ENCODE assay signal across 30 cellular contexts in the genomic region with DNA sequence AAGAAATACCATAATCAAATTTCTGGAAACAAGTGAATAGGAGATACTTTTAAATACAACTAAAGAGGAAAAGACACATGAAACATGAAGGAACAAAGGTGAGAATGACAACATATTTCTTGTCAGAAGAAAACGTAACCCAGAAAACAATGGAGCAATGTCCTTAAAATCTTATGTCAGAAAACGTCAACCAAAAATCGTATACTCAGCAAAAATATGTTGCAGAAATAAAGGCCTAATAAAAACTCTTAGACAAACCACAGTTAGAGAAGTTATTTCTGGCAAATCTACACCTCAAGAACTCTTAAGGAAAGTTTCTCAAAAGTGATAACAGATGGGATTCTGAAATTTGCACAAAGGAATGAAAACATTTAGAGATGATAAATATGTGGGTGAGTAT.
"Had no signal": no experiment of that assay in that cellular context is flagged by ENCODE, and none has a peak within 500 bp of the region (broad histone marks: within the 10 kb centered on the region; RNA-seq: fewer than 3 reads in every experiment).

No MANE protein-coding gene starts in this region.

- DNase-seq: hypothalamus; immature natural killer cell; kidney; left colon; left lung; lower lobe of right lung; mammary epithelial cell; mesenchymal stem cell; naive thymus-derived CD8-positive, alpha-beta T cell; nucleus accumbens; pancreas; retina; right cardiac atrium; sigmoid colon; stimulated activated CD4-positive, alpha-beta T cell treated with anti-CD3 and anti-CD28 coated beads, Interleukin-1b, Interleukin-23, amount 100 ng/mL, for 48 hours; stimulated activated CD4-positive, alpha-beta T cell treated with anti-CD3 and anti-CD28 coated beads, Interleukin-2, amount 100 ng/mL, for 48 hours; stimulated activated CD4-positive, alpha-beta T cell treated with anti-CD3 and anti-CD28 coated beads, Interleukin-4, amount 100 ng/mL, for 4 hours; stimulated activated CD8-positive, alpha-beta memory T cell treated with anti-CD3 and anti-CD28 coated beads, Interleukin-4, amount 100 ng/mL, for 48 hours; stimulated activated naive CD4-positive, alpha-beta T cell treated with Interleukin-2 at 50 U/mL for 16 hours; stimulated activated naive CD8-positive, alpha-beta T cell treated with anti-CD3 and anti-CD28 coated beads, Interleukin-15, amount 100 ng/mL, for 72 hours; substantia nigra; uterus had no signal

- H3K4me3 ChIP-seq: left lung, lower lobe of right lung, pancreas, prostate gland, sigmoid colon, smooth muscle cell, tibial nerve, uterus had no signal

- H3K36me3 ChIP-seq: left lung, lower lobe of right lung, pancreas, prostate gland, sigmoid colon, tibial nerve, uterus had no signal

- H3K4me2 ChIP-seq: smooth muscle cell had no signal

- H3K4me1 ChIP-seq: left lung, lower lobe of right lung, pancreas, prostate gland, sigmoid colon, tibial nerve, uterus had no signal

- FAIRE-seq: islet of Langerhans, kidney, pancreas had no signal

- H3K27ac Mint-ChIP-seq: immature natural killer cell; naive thymus-derived CD8-positive, alpha-beta T cell; nephron; stimulated activated memory B cell treated with anti-CD40 and anti-IgM and Interleukin-4, amounts not matched to agents 10 μg/mL and 1 μg/mL and 100 μg/mL, for 72 hours; stimulated activated naive CD8-positive, alpha-beta T cell treated with anti-CD3 and anti-CD28 coated beads, Interleukin-15, amount 100 ng/mL, for 72 hours; type B pancreatic cell had no signal

- H3K27me3 ChIP-seq: left lung, pancreas, sigmoid colon, tibial nerve, uterus had no signal

- ATAC-seq: left colon; left lung; lower lobe of right lung; naive thymus-derived CD8-positive, alpha-beta T cell; pancreas; right cardiac atrium; stimulated activated memory B cell treated with anti-CD40 and anti-IgM and Interleukin-4, amounts not matched to agents 10 μg/mL and 1 μg/mL and 100 μg/mL, for 72 hours; stimulated activated naive CD8-positive, alpha-beta T cell treated with anti-CD3 and anti-CD28 coated beads, Interleukin-15, amount 100 ng/mL, for 72 hours had no signal

- H3K36me3 Mint-ChIP-seq: immature natural killer cell; stimulated activated memory B cell treated with anti-CD40 and anti-IgM and Interleukin-4, amounts not matched to agents 10 μg/mL and 1 μg/mL and 100 μg/mL, for 72 hours; type B pancreatic cell had no signal

- H3K9me3 ChIP-seq: left lung, lower lobe of right lung, pancreas, prostate gland, sigmoid colon, tibial nerve, uterus had no signal

- H3K27ac ChIP-seq: left lung, lower lobe of right lung, pancreas, prostate gland, sigmoid colon, tibial nerve, uterus had no signal

- H3K27me3 Mint-ChIP-seq: stimulated activated memory B cell treated with anti-CD40 and anti-IgM and Interleukin-4, amounts not matched to agents 10 μg/mL and 1 μg/mL and 100 μg/mL, for 72 hours; stimulated activated naive CD8-positive, alpha-beta T cell treated with anti-CD3 and anti-CD28 coated beads, Interleukin-15, amount 100 ng/mL, for 72 hours; type B pancreatic cell had no signal

- H3K4me1 Mint-ChIP-seq: immature natural killer cell; naive thymus-derived CD8-positive, alpha-beta T cell; nephron; neural crest cell; stimulated activated memory B cell treated with anti-CD40 and anti-IgM and Interleukin-4, amounts not matched to agents 10 μg/mL and 1 μg/mL and 100 μg/mL, for 72 hours; stimulated activated naive CD8-positive, alpha-beta T cell treated with anti-CD3 and anti-CD28 coated beads, Interleukin-15, amount 100 ng/mL, for 72 hours had no signal

- H3K4me3 Mint-ChIP-seq: immature natural killer cell; naive thymus-derived CD8-positive, alpha-beta T cell; nephron; neural crest cell; stimulated activated memory B cell treated with anti-CD40 and anti-IgM and Interleukin-4, amounts not matched to agents 10 μg/mL and 1 μg/mL and 100 μg/mL, for 72 hours; stimulated activated naive CD8-positive, alpha-beta T cell treated with anti-CD3 and anti-CD28 coated beads, Interleukin-15, amount 100 ng/mL, for 72 hours; type B pancreatic cell had no signal

- H3K9me3 Mint-ChIP-seq: neural crest cell, type B pancreatic cell had no signal
